In the genomic region with DNA sequence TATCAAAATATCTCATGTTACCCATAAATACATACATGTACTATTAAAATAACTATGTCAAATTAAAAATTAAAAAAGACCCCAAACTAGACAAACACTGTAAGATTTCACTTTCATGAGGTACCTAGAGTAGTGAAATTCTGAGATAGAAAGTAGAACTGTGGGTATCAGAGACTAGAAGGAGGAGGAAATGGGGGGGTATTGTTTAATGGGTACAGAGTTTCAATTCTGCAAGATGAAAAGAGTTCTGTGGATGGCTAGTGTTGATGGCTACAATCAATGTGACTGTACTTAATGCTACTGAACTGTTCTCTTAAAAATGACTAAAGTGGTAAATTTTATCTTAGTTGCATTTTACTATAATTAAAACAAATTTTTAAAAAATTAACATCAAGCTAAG, we compare ENCODE assay signal across 12 cellular contexts. TPM values are rescaled to one million over a fixed set of nuclear protein-coding genes. Genes with fewer than 3 reads are reported as not detected.
DNase-seq lines count a peak whose midpoint lies in the region; ATAC-seq, FAIRE-seq and TF ChIP-seq lines count a peak whose summit lies in the region.
"Had no signal": no experiment of that assay in that cellular context is flagged by ENCODE, and none has a peak within 500 bp of the region (broad histone marks: within the 10 kb centered on the region; RNA-seq: fewer than 3 reads in every experiment).

No MANE protein-coding gene starts in this region.

- H3K4me1 ChIP-seq in ascending aorta (peaks cover 0 to 2% of the 10 kb centered on the region in 2 donors), adrenal gland (replicated peaks in 1 of 2) (peaks cover 5 to 48% of the 10 kb centered on the region in 2 donors)

- no peak for FAIRE-seq in urothelium cell line (lab: Jason Lieb, UNC)

- peak in 1 of 2 donors; percentile 17 for DNase-seq in memory B cell (ENCODE audit: low spot score in 2 of 2)
- DNase-seq in GM03348 (ENCODE audit: low spot score), result no peak
- no peak for DNase-seq in ascending aorta (ENCODE audit: low spot score in 2 of 2)
- DNase-seq in urothelium cell line (ENCODE audit: low spot score), result no peak
- DNase-seq in adrenal gland, result no peak
- DNase-seq: NCI-H146, SHP77 treated with DMSO at 0.1 percent for 48 hours had no signal

- peaks cover 19% of the 10 kb centered on the region for H3K36me3 Mint-ChIP-seq in memory B cell

- peak overlapping the region; percentile 89 for H3K27ac Mint-ChIP-seq in memory B cell

- H3K27ac ChIP-seq in ascending aorta (no peak overlapping the region), adrenal gland (no peak overlapping the region)
- H3K27ac ChIP-seq: thoracic aorta had no signal

- peaks cover 9% of the 10 kb centered on the region for H3K9me3 Mint-ChIP-seq in memory B cell

- H3K4me3 Mint-ChIP-seq in memory B cell, result peak overlapping the region; percentile 1

- TF ChIP-seq POLR2A in adrenal gland (IDR thresholded peaks at IDR 0.05), result no peak

- H3K36me3 ChIP-seq in ascending aorta (no peaks in the 10 kb centered on the region), adrenal gland (replicated peaks in 1 of 2) (no peaks in the 10 kb centered on the region)

- H3K4me3 ChIP-seq in ascending aorta, result no peak overlapping the region
- H3K4me3 ChIP-seq in adrenal gland, result no peak overlapping the region
- H3K4me3 ChIP-seq: thoracic aorta had no signal

- H3K4me1 Mint-ChIP-seq in memory B cell, result peaks cover 80% of the 10 kb centered on the region

- intact Hi-C loops in ascending aorta (cut with DNase I) (no loop called here), adrenal gland (cut with DNase I) (no loop called here)

- H3K27me3 Mint-ChIP-seq in memory B cell, result no peaks in the 10 kb centered on the region
- H3K27me3 Mint-ChIP-seq: natural killer cell treated with Interleukin-12 subunit alpha and Interleukin-12 subunit beta and Interleukin-15 and Interleukin-18, amount 100 ng/mL, for 72 hours had no signal

- TF ChIP-seq CTCF in ascending aorta (IDR thresholded peaks at IDR 0.05) (no peak), adrenal gland (IDR thresholded peaks at IDR 0.05) (no peak)

- H3K27me3 ChIP-seq in ascending aorta (no peaks in the 10 kb centered on the region), adrenal gland (no peaks in the 10 kb centered on the region)

- ATAC-seq in GM18907 (IDR thresholded peaks at IDR 0.05; ENCODE audit: unreplicated experiment) (peak; percentile 82), GM21717 (IDR thresholded peaks at IDR 0.05; ENCODE audit: unreplicated experiment) (peak; percentile 65), HG03354 (IDR thresholded peaks at IDR 0.05; ENCODE audit: poor library complexity, severe bottlenecking, unreplicated experiment) (peak; percentile 83), memory B cell (ENCODE audit: low read depth) (peak; percentile 92)
- ATAC-seq: natural killer cell treated with Interleukin-12 subunit alpha and Interleukin-12 subunit beta and Interleukin-15 and Interleukin-18, amount 100 ng/mL, for 72 hours had no signal

- peaks cover 6 to 11% of the 10 kb centered on the region in 2 donors for H3K9me3 ChIP-seq in ascending aorta
- peaks cover 0 to 7% (median 6%) of the 10 kb centered on the region in 3 donors for H3K9me3 ChIP-seq in adrenal gland (replicated peaks in 1 of 3)

RNA-seq across cellular contexts. Expression of gene RFX7, which starts 36.6 kb away (rescaled TPM):
- total RNA-seq in ascending aorta, result 14.2 TPM
- total RNA-seq in adrenal gland, result 10 to 100 TPM; 11.5 to 51.6 (median 21.2) TPM
- polyA plus RNA-seq in adrenal gland, result 10 to 100 TPM in 1 of 3 donors, 1 to 10 TPM in 2; 3.3 to 15.6 (median 3.7) TPM
